In the genomic region with DNA sequence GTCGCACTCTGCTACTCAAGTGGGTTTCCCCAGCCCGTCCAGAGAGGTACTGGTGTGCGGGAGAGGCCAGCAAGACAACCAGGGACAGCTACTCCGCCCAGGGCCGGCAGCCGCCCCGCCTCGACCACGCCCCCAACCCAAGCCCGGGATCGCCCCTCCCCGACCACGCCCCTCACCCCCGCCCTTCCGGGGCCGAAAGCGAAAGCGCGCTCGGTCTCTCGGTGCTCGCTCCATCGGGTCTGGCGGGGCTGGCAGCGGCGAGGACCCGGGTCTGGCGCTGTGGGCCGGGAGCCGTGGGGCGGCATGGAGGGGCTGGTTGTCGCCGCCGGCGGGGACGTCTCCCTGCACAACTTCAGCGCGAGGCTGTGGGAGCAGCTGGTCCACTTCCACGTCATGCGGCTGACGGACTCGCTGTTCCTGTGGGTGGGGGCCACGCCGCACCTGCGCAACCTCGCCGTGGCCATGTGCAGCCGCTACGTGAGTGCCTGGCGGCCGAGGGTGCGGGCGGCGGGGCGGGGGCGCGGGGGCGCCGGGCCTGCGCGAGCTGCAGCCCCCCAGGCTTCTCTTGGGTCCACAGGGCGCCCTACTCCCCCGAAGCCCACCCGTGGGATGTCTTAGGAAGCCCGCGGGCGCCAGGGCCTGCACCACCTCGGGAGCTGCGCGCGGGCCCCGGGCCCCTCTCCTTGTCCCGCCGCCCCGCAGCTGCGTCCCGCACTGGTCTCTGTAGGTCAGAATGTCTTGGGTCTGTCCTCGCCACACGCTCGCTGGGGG, we compare ENCODE assay signal across 8 cellular contexts. TPM values are rescaled to one million over a fixed set of nuclear protein-coding genes. Genes with fewer than 3 reads are reported as not detected.
A peak's percentile ranks its signal among the peaks of the same experiment; 100 is the strongest.
DNase-seq lines count a peak whose midpoint lies in the region; ATAC-seq and TF ChIP-seq lines count a peak whose summit lies in the region.

A gene with protein sequence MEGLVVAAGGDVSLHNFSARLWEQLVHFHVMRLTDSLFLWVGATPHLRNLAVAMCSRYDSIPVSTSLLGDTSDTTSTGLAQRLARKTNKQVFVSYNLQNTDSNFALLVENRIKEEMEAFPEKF (plus strand): TSS at position 228 of the 771 bp plus-strand sequence. CDS start 76 bp downstream, at position 304.

- H3K9me3 ChIP-seq in right atrium auricular region, result no peaks in the 10 kb centered on the region

- intact Hi-C loops in T-helper 2 cell treated with Interferon-gamma antibody and Interleukin-4, amounts not matched to agents 100 ng/mL and 5 ng/mL, for 36 hours (cut with micrococcal nuclease), result loop anchor here (1.0 to 10.0 kb wide), 8 partner anchors 102 to 758 kb away; a partner anchor contains a TSS

- WGBS in urinary bladder, result under 1% methylated on average over 80 of the region's 80 CpGs

- H3K27ac ChIP-seq in angular gyrus (ENCODE audit: low read depth, low read length) (peak within 1 kb of the TSS; percentile 47), right atrium auricular region (peak within 1 kb of the TSS; percentile 77 to 83), urinary bladder (ENCODE audit: low read depth) (peak within 1 kb of the TSS; percentile 48)

- H3K4me1 ChIP-seq in right atrium auricular region, result peaks cover 0 to 29% of the 10 kb centered on the region in 2 donors
- peaks cover 1% of the 10 kb centered on the region for H3K4me1 ChIP-seq in urinary bladder (ENCODE audit: insufficient read depth)

- DNase-seq in NCI-H187 treated with DMSO at 0.1 percent for 48 hours (lab: John Stamatoyannopoulos, UW) (peak; percentile 23), right atrium auricular region (ENCODE audit: low spot score) (peak; percentile 91), pulmonary artery endothelial cell (ENCODE audit: low read depth, low spot score) (peak; percentile 39)

- no peaks in the 10 kb centered on the region for H3K27me3 ChIP-seq in right atrium auricular region

- TF ChIP-seq CTCF in right atrium auricular region (IDR thresholded peaks at IDR 0.05), result peak in 1 of 2 donors; percentile 5

- H3K4me3 ChIP-seq in right atrium auricular region (peak within 1 kb of the TSS; percentile 89 to 99), urinary bladder (ENCODE audit: low read depth, low read length) (peak within 1 kb of the TSS; percentile 96)

- no peaks in the 10 kb centered on the region for H3K36me3 ChIP-seq in right atrium auricular region
- H3K36me3 ChIP-seq in urinary bladder (ENCODE audit: insufficient read depth), result no peaks in the 10 kb centered on the region

- ATAC-seq in GM18502 (IDR thresholded peaks at IDR 0.05; ENCODE audit: poor library complexity, unreplicated experiment) (peak; percentile 80), HG02938 (IDR thresholded peaks at IDR 0.05; ENCODE audit: unreplicated experiment) (peak; percentile 73)

RNA-seq across cellular contexts. Expression of the gene that starts here (rescaled TPM):
- 20.5 and 26.3 TPM in 2 replicates for total RNA-seq in T-helper 2 cell treated with Interferon-gamma antibody and Interleukin-4, amounts not matched to agents 100 ng/mL and 5 ng/mL, for 36 hours
- 10 to 100 TPM in 1 of 2 donors, 1 to 10 TPM in 1; 4.4 to 10.4 TPM for total RNA-seq in right atrium auricular region
- 57.6 and 89.9 TPM in 2 replicates for total RNA-seq in pulmonary artery endothelial cell
- total RNA-seq in urinary bladder, result 19.8 TPM
- polyA plus RNA-seq in urinary bladder, result 29.5 TPM

Comparison
In these comparisons a context has a peak if more than half of its experiments do, and no peak if none do; other contexts are left out.
1. Peak in every context shown above with its lines: DNase-seq, ATAC-seq, H3K4me3 ChIP-seq and H3K27ac ChIP-seq.
2. DNase-seq: peak in every context shown above with its lines; median percentile 91 in right atrium auricular region; 39 in pulmonary artery endothelial cell; 23 in NCI-H187 treated with DMSO at 0.1 percent for 48 hours.